In the genomic region with DNA sequence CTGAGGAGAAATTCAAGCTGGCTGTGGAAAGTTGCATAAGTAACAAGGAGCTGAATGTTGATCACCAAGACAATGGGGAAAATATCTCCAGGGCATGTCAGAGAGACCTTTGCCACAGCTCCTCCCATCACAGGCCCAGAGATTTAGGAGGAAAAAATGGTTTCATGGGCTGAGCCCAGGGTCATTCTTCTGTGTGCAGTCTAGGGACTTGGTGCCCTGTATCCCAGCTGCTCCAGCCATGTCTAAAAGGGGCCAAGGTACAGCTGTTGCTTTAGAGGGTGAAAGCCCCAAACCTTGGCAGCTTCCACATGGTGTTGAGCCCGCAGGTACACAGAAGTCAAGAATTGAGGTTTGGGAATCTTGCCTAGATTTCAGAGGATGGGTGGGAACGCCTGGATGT, we compare ENCODE assay signal across 7 cellular contexts.
"Had no signal": no experiment of that assay in that cellular context is flagged by ENCODE, and none has a peak within 500 bp of the region (broad histone marks: within the 10 kb centered on the region; RNA-seq: fewer than 3 reads in every experiment).

No MANE protein-coding gene starts in this region.

- H3K4me3 Mint-ChIP-seq: IgD-negative memory B cell had no signal

- H3K27ac ChIP-seq: HL-60 had no signal

- ATAC-seq: HepG2, K562 had no signal

- DNase-seq: IMR-90, KBM-7, KG1 had no signal

- H3K27ac Mint-ChIP-seq: IgD-negative memory B cell had no signal

- H3K4me3 ChIP-seq: K562 had no signal
